In genomic region chr2:79099140-79099686, GRCh38 we compare ENCODE assay signal across 1 cellular context.
TF ChIP-seq lines count a peak whose summit lies in the region.

No MANE protein-coding gene starts in this region.

TF ChIP-seq in GM23338, 12 proteins besides CTCF, POLR2A, EP300 and RAD21 (continued from another document):
- TF ChIP-seq REST (IDR thresholded peaks at IDR 0.05; ENCODE audit: unreplicated experiment) = no peak
- TF ChIP-seq ZNF114 (CRISPR knock-in tag; IDR thresholded peaks at IDR 0.05) = no peak
- no peak for TF ChIP-seq EZH2 (IDR thresholded peaks at IDR 0.05; ENCODE audit: low read depth, unreplicated experiment)
- TF ChIP-seq JUNB (IDR thresholded peaks at IDR 0.05; ENCODE audit: unreplicated experiment) = no peak
- TF ChIP-seq EZH2phosphoT487 (IDR thresholded peaks at IDR 0.05; ENCODE audit: unreplicated experiment) = no peak
- TF ChIP-seq STAT1 (IDR thresholded peaks at IDR 0.05; ENCODE audit: unreplicated experiment) = no peak
- TF ChIP-seq POLR2AphosphoS5 (IDR thresholded peaks at IDR 0.05; ENCODE audit: low read depth) = no peak
- TF ChIP-seq ETS1 (IDR thresholded peaks at IDR 0.05) = no peak
- TF ChIP-seq CREB1 (CRISPR knock-in tag; IDR thresholded peaks at IDR 0.05; ENCODE audit: low read depth) = no peak
- TF ChIP-seq NANOG (IDR thresholded peaks at IDR 0.05; ENCODE audit: borderline replicate concordance) = no peak
- no peak for TF ChIP-seq ZNF331 (CRISPR knock-in tag; IDR thresholded peaks at IDR 0.05; ENCODE audit: low read depth)
